In genomic region chr5:150272531-150272930, GRCh38 we compare ENCODE assay signal across 8 cellular contexts. TPM values are rescaled to one million over a fixed set of nuclear protein-coding genes. Genes with fewer than 3 reads are reported as not detected.
A peak's percentile ranks its signal among the peaks of the same experiment; 100 is the strongest.
DNase-seq lines count a peak whose midpoint lies in the region; TF ChIP-seq lines count a peak whose summit lies in the region.

No MANE protein-coding gene starts in this region.

- no peaks in the 10 kb centered on the region for H4K20me1 ChIP-seq in osteoblast (ENCODE audit: insufficient read depth, low read length)

- no peaks in the 10 kb centered on the region for H3K79me2 ChIP-seq in osteoblast (ENCODE audit: insufficient read depth, low read length)

- H3K4me1 Mint-ChIP-seq in activated CD4-positive, alpha-beta memory T cell treated with anti-CD3 and anti-CD28 coated beads for 36 hours (ENCODE audit: low read depth): no peaks in the 10 kb centered on the region
- H3K4me1 Mint-ChIP-seq in activated CD4-positive, alpha-beta memory T cell treated with anti-CD3 and anti-CD28 coated beads, Interleukin-2, amount 10 ng/mL, durations not matched to agents 7 days and 5 days: no peaks in the 10 kb centered on the region
- peaks cover 32% of the 10 kb centered on the region for H3K4me1 Mint-ChIP-seq in endothelial cell (ENCODE audit: unreplicated experiment)

- peaks cover 3% of the 10 kb centered on the region for H3K4me1 ChIP-seq in osteoblast (ENCODE audit: insufficient read depth, low read length)

- no peaks in the 10 kb centered on the region for H3K9me3 ChIP-seq in osteoblast (ENCODE audit: low read depth, low read length)

- CTCF ChIA-PET in activated CD4-positive, alpha-beta memory T cell treated with anti-CD3 and anti-CD28 coated beads for 36 hours (lab: Charles Lee): interaction anchor here (0.5 to 1.0 kb wide), 3 partner anchors 79 to 164 kb away, joined by 3 to 4 read pairs (median 3); no protein-coding TSS in a partner anchor
- CTCF ChIA-PET in activated CD4-positive, alpha-beta memory T cell treated with anti-CD3 and anti-CD28 coated beads, Interleukin-2, amount 10 ng/mL, durations not matched to agents 7 days and 5 days (lab: Charles Lee): interaction anchor here (1.0 kb wide), 1 partner anchor 79 kb away, joined by 4 read pairs; no protein-coding TSS in a partner anchor

- H3K36me3 ChIP-seq in osteoblast (ENCODE audit: insufficient read depth, low read length): no peaks in the 10 kb centered on the region

- no peak overlapping the region for H3K4me3 Mint-ChIP-seq in activated CD4-positive, alpha-beta memory T cell treated with anti-CD3 and anti-CD28 coated beads for 36 hours
- H3K4me3 Mint-ChIP-seq in activated CD4-positive, alpha-beta memory T cell treated with anti-CD3 and anti-CD28 coated beads, Interleukin-2, amount 10 ng/mL, durations not matched to agents 7 days and 5 days: no peak overlapping the region
- H3K4me3 Mint-ChIP-seq in endothelial cell (ENCODE audit: unreplicated experiment): no peak overlapping the region

- no peak overlapping the region for H3K27ac Mint-ChIP-seq in activated CD4-positive, alpha-beta memory T cell treated with anti-CD3 and anti-CD28 coated beads for 36 hours
- no peak overlapping the region for H3K27ac Mint-ChIP-seq in activated CD4-positive, alpha-beta memory T cell treated with anti-CD3 and anti-CD28 coated beads, Interleukin-2, amount 10 ng/mL, durations not matched to agents 7 days and 5 days
- peak overlapping the region; percentile 2 for H3K27ac Mint-ChIP-seq in endothelial cell (ENCODE audit: unreplicated experiment)

- POLR2A ChIA-PET in activated CD4-positive, alpha-beta memory T cell treated with anti-CD3 and anti-CD28 coated beads for 36 hours (lab: Charles Lee): no interaction called here
- POLR2A ChIA-PET in activated CD4-positive, alpha-beta memory T cell treated with anti-CD3 and anti-CD28 coated beads, Interleukin-2, amount 10 ng/mL, durations not matched to agents 7 days and 5 days (lab: Charles Lee): no interaction called here

- H3K4me3 ChIP-seq in osteoblast (ENCODE audit: insufficient read depth, low read length): no peak overlapping the region

- H3K36me3 Mint-ChIP-seq in activated CD4-positive, alpha-beta memory T cell treated with anti-CD3 and anti-CD28 coated beads for 36 hours: no peaks in the 10 kb centered on the region
- H3K36me3 Mint-ChIP-seq in activated CD4-positive, alpha-beta memory T cell treated with anti-CD3 and anti-CD28 coated beads, Interleukin-2, amount 10 ng/mL, durations not matched to agents 7 days and 5 days (ENCODE audit: low read depth): no peaks in the 10 kb centered on the region
- H3K36me3 Mint-ChIP-seq in endothelial cell (ENCODE audit: low read depth, unreplicated experiment): peaks cover 4% of the 10 kb centered on the region

- intact Hi-C loops in activated CD4-positive, alpha-beta memory T cell treated with anti-CD3 and anti-CD28 coated beads for 36 hours (cut with micrococcal nuclease): loop anchor here (2.0 kb wide), 1 partner anchor 164 kb away; no protein-coding TSS in a partner anchor

- no peak overlapping the region for H3K4me2 ChIP-seq in osteoblast (ENCODE audit: insufficient read depth, low read length)

- TF ChIP-seq CTCF in endothelial cell (IDR thresholded peaks at IDR 0.05; ENCODE audit: unreplicated experiment) (no peak), osteoblast (IDR thresholded peaks at IDR 0.05; ENCODE audit: extremely low read depth, low read depth, low read length) (peak; percentile 55)

- H3K27ac ChIP-seq in osteoblast (ENCODE audit: low read depth, low read length): no peak overlapping the region

- no peaks in the 10 kb centered on the region for H3K27me3 ChIP-seq in osteoblast (ENCODE audit: insufficient read depth, low read length)

- H2AFZ ChIP-seq in osteoblast (ENCODE audit: low read length): no peak overlapping the region

- H3K27me3 Mint-ChIP-seq in activated CD4-positive, alpha-beta memory T cell treated with anti-CD3 and anti-CD28 coated beads for 36 hours: no peaks in the 10 kb centered on the region
- H3K27me3 Mint-ChIP-seq in activated CD4-positive, alpha-beta memory T cell treated with anti-CD3 and anti-CD28 coated beads, Interleukin-2, amount 10 ng/mL, durations not matched to agents 7 days and 5 days: peaks cover 11% of the 10 kb centered on the region
- peaks cover 2% of the 10 kb centered on the region for H3K27me3 Mint-ChIP-seq in endothelial cell (ENCODE audit: unreplicated experiment)

- no peaks in the 10 kb centered on the region for H3K9me3 Mint-ChIP-seq in activated CD4-positive, alpha-beta memory T cell treated with anti-CD3 and anti-CD28 coated beads for 36 hours
- H3K9me3 Mint-ChIP-seq in activated CD4-positive, alpha-beta memory T cell treated with anti-CD3 and anti-CD28 coated beads, Interleukin-2, amount 10 ng/mL, durations not matched to agents 7 days and 5 days: no peaks in the 10 kb centered on the region
- no peaks in the 10 kb centered on the region for H3K9me3 Mint-ChIP-seq in endothelial cell (ENCODE audit: unreplicated experiment)

- peak; percentile 21 for DNase-seq in activated CD4-positive, alpha-beta memory T cell treated with anti-CD3 and anti-CD28 coated beads for 36 hours
- no peak for DNase-seq in activated CD4-positive, alpha-beta memory T cell treated with anti-CD3 and anti-CD28 coated beads, Interleukin-2, amount 10 ng/mL, durations not matched to agents 7 days and 5 days
- peak; percentile 73 for DNase-seq in NCI-H82 treated with DMSO at 0.1 percent for 48 hours (lab: John Stamatoyannopoulos, UW; ENCODE audit: unreplicated experiment)
- peak; percentile 41 for DNase-seq in endothelial cell (ENCODE audit: low spot score)
- DNase-seq in osteoblast (ENCODE audit: insufficient read length, low spot score, missing footprints): peak; percentile 94
- DNase-seq in activated CD4-positive, CD25-positive, alpha-beta regulatory T cell (lab: John Stamatoyannopoulos, UW): no peak
- DNase-seq in activated effector memory CD4-positive, alpha-beta T cell treated with Interleukin-2 at 50 U/mL for 16 hours: no peak
- DNase-seq in HuH-7.5 (ENCODE audit: low spot score): no peak

RNA-seq across cellular contexts. Expression of gene CAMK2A, which starts 17.0 kb away (rescaled TPM):
- total RNA-seq in activated CD4-positive, alpha-beta memory T cell treated with anti-CD3 and anti-CD28 coated beads for 36 hours: not detected
- total RNA-seq in activated CD4-positive, alpha-beta memory T cell treated with anti-CD3 and anti-CD28 coated beads, Interleukin-2, amount 10 ng/mL, durations not matched to agents 7 days and 5 days: not detected
- total RNA-seq in endothelial cell (ENCODE audit: unreplicated experiment): 1.1 TPM
- total RNA-seq in osteoblast: 0.36 and 0.88 TPM in 2 replicates

RNA-seq across cellular contexts. Expression of gene ARSI, which starts 30.2 kb away (rescaled TPM):
- not detected for total RNA-seq in activated CD4-positive, alpha-beta memory T cell treated with anti-CD3 and anti-CD28 coated beads for 36 hours
- total RNA-seq in activated CD4-positive, alpha-beta memory T cell treated with anti-CD3 and anti-CD28 coated beads, Interleukin-2, amount 10 ng/mL, durations not matched to agents 7 days and 5 days: not detected
- 3.8 TPM for total RNA-seq in endothelial cell (ENCODE audit: unreplicated experiment)
- 4.7 and 6.5 TPM in 2 replicates for total RNA-seq in osteoblast

Comparison
In these comparisons a context has a peak if more than half of its experiments do, and no peak if none do; other contexts are left out.
1. DNase-seq: peak in activated CD4-positive, alpha-beta memory T cell treated with anti-CD3 and anti-CD28 coated beads for 36 hours (single experiment), NCI-H82 treated with DMSO at 0.1 percent for 48 hours (single experiment), endothelial cell (single experiment) and osteoblast (single experiment); none in activated CD4-positive, alpha-beta memory T cell treated with anti-CD3 and anti-CD28 coated beads, Interleukin-2, amount 10 ng/mL, durations not matched to agents 7 days and 5 days (single experiment), activated CD4-positive, CD25-positive, alpha-beta regulatory T cell (0 of 4), activated effector memory CD4-positive, alpha-beta T cell treated with Interleukin-2 at 50 U/mL for 16 hours (single experiment) and HuH-7.5 (single experiment).